ENCODE assay signal across 8 cellular contexts in the genomic region with DNA sequence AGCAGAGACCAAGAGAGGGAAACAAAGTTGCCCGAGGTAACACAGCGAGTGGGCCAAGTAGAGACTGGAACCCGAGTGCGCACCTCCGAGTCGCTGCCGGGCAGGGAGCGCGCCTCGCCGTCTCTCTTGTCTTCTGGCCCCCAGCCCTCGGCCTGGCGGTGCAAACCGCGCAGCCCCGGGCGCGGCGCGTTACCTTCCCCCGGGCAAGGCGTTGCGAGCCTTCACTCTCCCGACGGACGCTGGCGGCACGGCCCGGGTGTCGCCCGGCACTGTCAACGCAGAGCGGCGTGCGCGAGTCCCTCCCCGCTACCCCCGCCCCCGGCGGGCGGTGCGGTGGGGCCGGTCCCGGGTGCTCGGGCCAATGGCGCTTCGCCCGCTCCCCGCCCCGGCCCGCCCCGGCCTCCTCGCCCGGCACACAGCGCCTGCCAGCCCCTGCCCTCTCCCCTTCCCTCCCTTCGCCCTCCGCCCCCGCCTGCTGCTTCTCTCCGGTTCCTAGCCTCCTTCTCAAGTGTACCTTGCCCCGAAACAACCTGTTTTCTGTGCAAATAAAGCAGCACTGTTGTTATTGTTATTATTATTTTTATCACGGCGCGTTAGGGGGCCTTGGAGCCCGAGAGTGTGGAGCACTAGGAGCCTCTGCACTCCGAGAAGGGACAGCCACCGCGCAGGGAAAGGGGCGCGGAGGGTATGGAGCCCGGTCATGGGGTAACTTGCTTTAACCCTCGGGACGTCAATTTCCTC. TPM values are rescaled to one million over a fixed set of nuclear protein-coding genes. Genes with fewer than 3 reads are reported as not detected.
DNase-seq lines count a peak whose midpoint lies in the region; ATAC-seq and TF ChIP-seq lines count a peak whose summit lies in the region.

A gene with protein sequence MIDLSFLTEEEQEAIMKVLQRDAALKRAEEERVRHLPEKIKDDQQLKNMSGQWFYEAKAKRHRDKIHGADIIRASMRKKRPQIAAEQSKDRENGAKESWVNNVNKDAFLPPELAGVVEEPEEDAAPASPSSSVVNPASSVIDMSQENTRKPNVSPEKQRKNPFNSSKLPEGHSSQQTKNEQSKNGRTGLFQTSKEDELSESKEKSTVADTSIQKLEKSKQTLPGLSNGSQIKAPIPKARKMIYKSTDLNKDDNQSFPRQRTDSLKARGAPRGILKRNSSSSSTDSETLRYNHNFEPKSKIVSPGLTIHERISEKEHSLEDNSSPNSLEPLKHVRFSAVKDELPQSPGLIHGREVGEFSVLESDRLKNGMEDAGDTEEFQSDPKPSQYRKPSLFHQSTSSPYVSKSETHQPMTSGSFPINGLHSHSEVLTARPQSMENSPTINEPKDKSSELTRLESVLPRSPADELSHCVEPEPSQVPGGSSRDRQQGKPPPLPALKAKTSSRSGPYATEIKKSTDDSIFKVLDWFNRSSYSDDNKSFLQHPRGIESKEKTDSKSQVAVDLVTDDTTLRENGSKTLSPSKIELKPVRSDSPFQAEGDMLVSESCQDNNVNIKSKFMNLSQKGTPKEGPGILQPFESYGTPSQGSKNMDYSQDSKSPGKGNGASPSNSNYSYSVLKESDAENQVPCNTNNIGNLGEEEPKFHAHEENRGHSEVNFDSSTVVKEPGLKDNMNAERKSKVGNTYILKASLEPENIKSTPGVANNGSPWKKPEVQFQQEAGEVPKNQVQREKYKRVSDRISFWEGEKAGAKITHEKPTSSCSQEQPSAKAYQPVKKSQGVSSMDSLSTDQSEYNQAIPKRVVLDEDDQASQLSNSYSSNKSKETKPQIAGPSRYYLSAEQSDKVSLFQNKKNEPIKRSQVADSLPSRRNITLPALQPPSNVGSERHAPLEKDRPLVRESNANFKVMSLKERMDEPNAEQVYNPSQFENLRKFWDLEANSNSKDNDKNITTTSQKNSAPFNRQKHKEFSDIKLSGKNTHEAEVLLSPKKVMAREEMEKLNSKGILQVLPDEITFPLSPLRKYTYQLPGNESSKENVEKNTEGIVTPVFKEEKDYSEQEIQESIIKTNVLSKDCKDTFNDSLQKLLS (N-terminal part only) (minus strand): TSS at position 271 of the 741 bp plus-strand sequence. CDS start 53,416 bp downstream, outside the sequence.

- H3K27ac ChIP-seq in DOHH2 (ENCODE audit: low read depth, low read length) (no peak within 1 kb of the TSS), IMR-90 (ENCODE audit: insufficient read depth, low read length) (peak within 1 kb of the TSS; percentile 40), left ventricle myocardium inferior (replicated peaks) (peak within 1 kb of the TSS; percentile 28)

- peak within 1 kb of the TSS; percentile 93 for H2AFZ ChIP-seq in IMR-90 (replicated peaks; ENCODE audit: low read length, poor library complexity)

- H2BK15ac ChIP-seq in IMR-90 (ENCODE audit: low read depth, low read length) = peak within 1 kb of the TSS; percentile 49; the same call in 2 of the 3 replicates

- TF ChIP-seq CTCF in DOHH2 (IDR thresholded peaks at IDR 0.05; ENCODE audit: low read depth, low read length, poor library complexity, severe bottlenecking) (no peak), IMR-90 (conservative IDR thresholded peaks at IDR 0.05; ENCODE audit: low read depth, low read length) (peak; percentile 3; the same call in 1 of the 2 replicates), left ventricle myocardium inferior (IDR thresholded peaks at IDR 0.05; ENCODE audit: borderline replicate concordance) (peak; percentile 30), type B pancreatic cell (conservative IDR thresholded peaks at IDR 0.05) (peak; percentile 21)

- TSS peak; percentile 36 for BruUV-seq in IMR-90 (replicated peaks; lab: Mats Ljungman, UMichigan)

- H3K4ac ChIP-seq in IMR-90 (ENCODE audit: low read depth, low read length) = peak within 1 kb of the TSS; percentile 85

- H3K4me1 ChIP-seq in DOHH2 (ENCODE audit: control insufficient read depth, low read length) (peaks cover 25% of the 10 kb centered on the region), IMR-90 (ENCODE audit: control insufficient read depth, insufficient read depth, low read length) (peaks cover 16% of the 10 kb centered on the region), adipocyte (ENCODE audit: control insufficient read depth, insufficient read depth, low read length) (peaks cover 8% of the 10 kb centered on the region), left ventricle myocardium inferior (peaks cover 17% of the 10 kb centered on the region)

- H3K4me1 Mint-ChIP-seq in type B pancreatic cell (ENCODE audit: unreplicated experiment) = peaks cover 22% of the 10 kb centered on the region

- H3K56ac ChIP-seq in IMR-90 (ENCODE audit: extremely low read depth, insufficient read depth, low read length) = peak within 1 kb of the TSS; percentile 24; the same call in 1 of the 2 replicates

- H3K9ac ChIP-seq in IMR-90 (ENCODE audit: low read depth, low read length) = peak within 1 kb of the TSS; percentile 71
- peak within 1 kb of the TSS; percentile 70 for H3K9ac ChIP-seq in adipocyte (ENCODE audit: low read length)

- peak within 1 kb of the TSS; percentile 57; the same call in 1 of the 2 replicates for H3K18ac ChIP-seq in IMR-90 (ENCODE audit: low read depth, low read length)

- peak within 1 kb of the TSS; percentile 89 for H3K4me3 Mint-ChIP-seq in type B pancreatic cell

- H3K9me2 ChIP-seq in DOHH2 (replicated peaks; ENCODE audit: control insufficient read depth, low read length) = no peaks in the 10 kb centered on the region

- no peaks in the 10 kb centered on the region for H3K36me3 Mint-ChIP-seq in type B pancreatic cell

- H4K5ac ChIP-seq in IMR-90 (ENCODE audit: low read depth, low read length) = peak within 1 kb of the TSS; percentile 14; the same call in 1 of the 2 replicates

- DNase-seq in IMR-90 (peak; percentile 48), SW480 (ENCODE audit: low spot score) (peak; percentile 44), adipocyte (ENCODE audit: low read depth) (peak; percentile 82), left ventricle myocardium inferior (peak; percentile 70), posterior cingulate gyrus (peak; percentile 54 to 96 (median 72)), type B pancreatic cell (ENCODE audit: extremely low spot score, unreplicated experiment) (peak; percentile 78)

- peaks cover 21% of the 10 kb centered on the region for H3K27me3 Mint-ChIP-seq in type B pancreatic cell

- H3K9me3 ChIP-seq in DOHH2 (ENCODE audit: control insufficient read depth, insufficient read depth, low read length) (no peaks in the 10 kb centered on the region), IMR-90 (ENCODE audit: control insufficient read depth, insufficient read depth, low read length) (no peaks in the 10 kb centered on the region), adipocyte (ENCODE audit: control insufficient read depth, low read length) (no peaks in the 10 kb centered on the region), left ventricle myocardium inferior (replicated peaks) (no peaks in the 10 kb centered on the region)

- H3K79me1 ChIP-seq in IMR-90 (ENCODE audit: low read depth in 1 of 2, low read length in 2 of 2) = peaks cover 17 to 36% of the 10 kb centered on the region in 2 experiments

- H2BK120ac ChIP-seq in IMR-90 (ENCODE audit: low read depth, low read length) = peak within 1 kb of the TSS; percentile 76

- intact Hi-C loops in IMR-90 (cut with micrococcal nuclease) = loop anchor here (5.0 kb wide), 1 partner anchor 94 kb away; no protein-coding TSS in a partner anchor
- intact Hi-C loops in left ventricle myocardium inferior (cut with micrococcal nuclease) = loop anchor here (10.0 kb wide), 1 partner anchor 116 kb away; no protein-coding TSS in a partner anchor
- intact Hi-C loops in posterior cingulate gyrus (cut with DNase I) = no loop called here

- no peaks in the 10 kb centered on the region for H3F3A ChIP-seq in DOHH2 (ENCODE audit: control insufficient read depth, insufficient read depth)

- H3K4me3 ChIP-seq in DOHH2 (ENCODE audit: low read length) (peak within 1 kb of the TSS; percentile 70), IMR-90 (ENCODE audit: insufficient read depth, low read depth, low read length) (peak within 1 kb of the TSS; percentile 75), adipocyte (ENCODE audit: low read length) (peak within 1 kb of the TSS; percentile 80), left ventricle myocardium inferior (peak within 1 kb of the TSS; percentile 80)

- H3K27ac Mint-ChIP-seq in type B pancreatic cell = peak within 1 kb of the TSS; percentile 72

- H3K79me2 ChIP-seq in DOHH2 (ENCODE audit: control insufficient read depth, low read length) = no peaks in the 10 kb centered on the region

- peak within 1 kb of the TSS; percentile 68 for H3K14ac ChIP-seq in IMR-90 (replicated peaks; ENCODE audit: low read depth, low read length)

- in situ Hi-C loops in IMR-90 (cut with MboI; ENCODE audit: low sequenced_read_pairs) = no loop called here

- H2AK5ac ChIP-seq in IMR-90 (ENCODE audit: low read depth, low read length) = peak within 1 kb of the TSS; percentile 83

- TF ChIP-seq RAD21 in IMR-90 (IDR thresholded peaks at IDR 0.05; ENCODE audit: low read length) = no peak

- peak within 1 kb of the TSS; percentile 71 for H3K23ac ChIP-seq in IMR-90 (ENCODE audit: low read depth, low read length)

- no peaks in the 10 kb centered on the region for H3K9me3 Mint-ChIP-seq in type B pancreatic cell

- CTCF ChIA-PET in IMR-90 (lab: Yijun Ruan, JAX) = interaction anchor here (2.4 kb wide), 1 partner anchor 14 kb away, joined by 17 read pairs; no protein-coding TSS in a partner anchor

- WGBS in IMR-90 (ENCODE audit: extremely low coverage in 2 of 2, insufficient read length in 1 of 2), 2 experiments = 3% methylated on average over 24 of the region's 72 CpGs; no CpG with 5 or more reads in 1 of the 2 experiments

- H4K20me1 ChIP-seq in DOHH2 (ENCODE audit: control insufficient read depth, insufficient read depth, low read depth, low read length) = no peaks in the 10 kb centered on the region
- H4K20me1 ChIP-seq in IMR-90 (ENCODE audit: insufficient read depth, low read length) = no peaks in the 10 kb centered on the region

- no peaks in the 10 kb centered on the region for H3K36me3 ChIP-seq in DOHH2 (ENCODE audit: control insufficient read depth, low read length)
- H3K36me3 ChIP-seq in IMR-90 (ENCODE audit: control insufficient read depth, insufficient read depth, low read length) = no peaks in the 10 kb centered on the region
- no peaks in the 10 kb centered on the region for H3K36me3 ChIP-seq in adipocyte (ENCODE audit: control insufficient read depth, insufficient read depth, low read length, severe bottlenecking)
- H3K36me3 ChIP-seq in left ventricle myocardium inferior = no peaks in the 10 kb centered on the region

- H3K4me2 ChIP-seq in DOHH2 (ENCODE audit: low read length) = peak within 1 kb of the TSS; percentile 88
- peak within 1 kb of the TSS; percentile 98 for H3K4me2 ChIP-seq in IMR-90 (ENCODE audit: low read depth, low read length)

- peak within 1 kb of the TSS; percentile 44; the same call in 1 of the 2 replicates for H4K91ac ChIP-seq in IMR-90 (ENCODE audit: insufficient read depth, low read depth, low read length)

- H3K9me1 ChIP-seq in IMR-90 (ENCODE audit: insufficient read depth, low read length) = peaks cover 15% of the 10 kb centered on the region

- H3K27me3 ChIP-seq in DOHH2 (ENCODE audit: control insufficient read depth, low read length) = peaks cover 33% of the 10 kb centered on the region
- no peaks in the 10 kb centered on the region for H3K27me3 ChIP-seq in IMR-90 (ENCODE audit: control insufficient read depth, insufficient read depth, low read length)
- no peaks in the 10 kb centered on the region for H3K27me3 ChIP-seq in adipocyte (replicated peaks; ENCODE audit: control insufficient read depth, insufficient read depth, low read length)
- no peaks in the 10 kb centered on the region for H3K27me3 ChIP-seq in left ventricle myocardium inferior (ENCODE audit: low read depth)

- peak within 1 kb of the TSS; percentile 45 for H2BK5ac ChIP-seq in IMR-90 (ENCODE audit: low read depth, low read length, poor library complexity, severe bottlenecking)

- peak within 1 kb of the TSS; percentile 62; the same call in 1 of the 2 replicates for H2BK20ac ChIP-seq in IMR-90 (ENCODE audit: low read depth, low read length)

- dilution Hi-C loops in IMR-90 (cut with HindIII; ENCODE audit: low sequenced_read_pairs, unreplicated experiment) = no loop called here

- peak; percentile 24; the same call in 1 of the 2 replicates for TF ChIP-seq POLR2A in IMR-90 (IDR thresholded peaks at IDR 0.05; ENCODE audit: low read depth, low read length)

- H4K8ac ChIP-seq in IMR-90 (ENCODE audit: low read depth in 2 of 2, low read length in 2 of 2) = peak within 1 kb of the TSS; percentile 11 to 56; a peak in 2 of 4 replicates

- POLR2A ChIA-PET in IMR-90 (lab: Charles Lee; ENCODE audit: unreplicated experiment) = no interaction called here

- ATAC-seq in GM21528 (IDR thresholded peaks at IDR 0.05; ENCODE audit: low FRiP score, unreplicated experiment) (peak; percentile 86), IMR-90 (ENCODE audit: low read depth) (peak; percentile 90)

- H2AK9ac ChIP-seq in IMR-90 (replicated peaks; ENCODE audit: low read depth, low read length, poor library complexity) = peak within 1 kb of the TSS; percentile 71

RNA-seq across cellular contexts. Expression of the gene that starts here (rescaled TPM):
- 45.2 and 59.4 TPM in 2 replicates for total RNA-seq in IMR-90 (2012; rRNA removed)
- polyA plus RNA-seq in IMR-90 (2012; rRNA removed) = 49.5 and 70.0 TPM in 2 replicates
- polyA plus RNA-seq in IMR-90 (2012; cell fraction: cytosol; rRNA removed) = 13.7 and 35.1 TPM in 2 replicates
- polyA plus RNA-seq in IMR-90 (2012; cell fraction: nucleus; rRNA removed; ENCODE audit: low replicate concordance) = 31.2 and 414 TPM in 2 replicates
- 3.8 TPM for total RNA-seq in left ventricle myocardium inferior
- total RNA-seq in type B pancreatic cell (ENCODE audit: low replicate concordance) = 30.6 and 42.4 TPM in 2 replicates
